Comparison of ENCODE assay signal across 8 cellular contexts in the genomic region with DNA sequence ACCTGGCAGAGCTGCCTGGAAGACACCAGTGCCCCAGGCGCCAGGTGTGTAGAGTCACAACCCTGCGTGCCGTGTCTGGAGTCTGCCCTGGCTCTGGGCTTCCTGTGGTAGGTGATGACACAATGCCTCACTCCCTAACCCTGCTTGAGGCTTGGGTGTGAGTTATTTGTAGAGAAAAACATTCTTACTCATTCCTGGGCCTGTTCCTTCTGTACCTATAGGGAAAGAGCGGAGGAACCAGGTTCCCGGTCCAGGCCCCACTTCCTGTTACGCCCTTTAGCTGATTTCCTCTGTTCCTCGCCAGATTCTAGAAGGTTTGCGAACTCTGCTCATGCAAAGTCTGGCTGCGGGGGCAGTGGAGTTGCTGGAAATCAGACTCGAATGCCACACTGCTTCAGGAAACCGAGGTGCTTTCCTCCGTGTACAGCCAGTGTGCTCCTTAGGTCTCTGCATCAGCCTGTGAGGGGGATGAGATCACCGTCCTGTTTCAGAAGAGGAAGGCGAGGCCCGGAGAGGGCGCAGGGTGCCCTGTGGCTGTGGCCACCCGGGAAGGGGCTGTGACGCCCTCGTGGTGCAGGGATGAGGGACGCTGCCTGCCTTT.
DNase-seq lines count a peak whose midpoint lies in the region; ATAC-seq, FAIRE-seq and TF ChIP-seq lines count a peak whose summit lies in the region.

No MANE protein-coding gene starts in this region.

- H3K4me1 Mint-ChIP-seq in CD4-positive, CD25-positive, alpha-beta regulatory T cell = peaks cover 19 to 58% (median 39%) of the 10 kb centered on the region in 4 donors
- peaks cover 89% of the 10 kb centered on the region for H3K4me1 Mint-ChIP-seq in activated T-helper 1 cell treated with anti-CD3 and anti-CD28 coated beads, Interleukin-12 subunit alpha, Interleukin-12 subunit beta, Interleukin-2, Interleukin-4 antibody, amounts not matched to agents 30 ng/mL and 10 ng/mL and 1 ng/mL, durations not matched to agents 14 hours and 24 hours and 36 hours (ENCODE audit: low read depth)

- H3K9me3 Mint-ChIP-seq in CD4-positive, CD25-positive, alpha-beta regulatory T cell = no peaks in the 10 kb centered on the region
- peaks cover 8% of the 10 kb centered on the region for H3K9me3 Mint-ChIP-seq in activated T-helper 1 cell treated with anti-CD3 and anti-CD28 coated beads, Interleukin-12 subunit alpha, Interleukin-12 subunit beta, Interleukin-2, Interleukin-4 antibody, amounts not matched to agents 30 ng/mL and 10 ng/mL and 1 ng/mL, durations not matched to agents 14 hours and 24 hours and 36 hours

- H3K4me1 ChIP-seq in CD4-positive, CD25-positive, alpha-beta regulatory T cell (ENCODE audit: control insufficient read depth, insufficient read depth, low read length, poor library complexity, severe bottlenecking) = peaks cover 35% of the 10 kb centered on the region
- H3K4me1 ChIP-seq in mucosa of descending colon (ENCODE audit: low read depth) (no peaks in the 10 kb centered on the region), kidney (ENCODE audit: control insufficient read depth in 1 of 2, insufficient read depth in 1 of 2, low read depth in 1 of 2, low read length in 2 of 2) (no peaks in the 10 kb centered on the region)

- no peaks in the 10 kb centered on the region for H3K9me3 ChIP-seq in CD4-positive, CD25-positive, alpha-beta regulatory T cell (ENCODE audit: control insufficient read depth in 2 of 2, low read length in 2 of 2)
- H3K9me3 ChIP-seq in mucosa of descending colon (no peaks in the 10 kb centered on the region), kidney (ENCODE audit: control insufficient read depth in 1 of 2, low read length in 2 of 2) (no peaks in the 10 kb centered on the region)

- peak in 2 of 3 donors; percentile 24 to 80 for DNase-seq in CD4-positive, CD25-positive, alpha-beta regulatory T cell
- peak; percentile 86 to 90 for DNase-seq in Kasumi-1 (lab: John Stamatoyannopoulos, UW)
- DNase-seq in activated T-helper 1 cell treated with anti-CD3 and anti-CD28 coated beads, Interleukin-12 subunit alpha, Interleukin-12 subunit beta, Interleukin-2, Interleukin-4 antibody, amounts not matched to agents 30 ng/mL and 10 ng/mL and 1 ng/mL, durations not matched to agents 14 hours and 24 hours and 36 hours (ENCODE audit: low spot score) = peak; percentile 63
- DNase-seq in mucosa of descending colon = no peak
- DNase-seq in kidney = no peak
- DNase-seq in NCI-H446 (lab: John Stamatoyannopoulos, UW) = no peak
- DNase-seq in H4 (ENCODE audit: low spot score) = no peak

- H3K27me3 Mint-ChIP-seq in CD4-positive, CD25-positive, alpha-beta regulatory T cell = no peaks in the 10 kb centered on the region
- H3K27me3 Mint-ChIP-seq in activated T-helper 1 cell treated with anti-CD3 and anti-CD28 coated beads, Interleukin-12 subunit alpha, Interleukin-12 subunit beta, Interleukin-2, Interleukin-4 antibody, amounts not matched to agents 30 ng/mL and 10 ng/mL and 1 ng/mL, durations not matched to agents 14 hours and 24 hours and 36 hours (ENCODE audit: insufficient read depth) = no peaks in the 10 kb centered on the region

- no peak for FAIRE-seq in kidney (lab: Jason Lieb, UNC)

- H3K27ac Mint-ChIP-seq in CD4-positive, CD25-positive, alpha-beta regulatory T cell = peak overlapping the region; percentile 80 to 95 (median 92)
- H3K27ac Mint-ChIP-seq in activated T-helper 1 cell treated with anti-CD3 and anti-CD28 coated beads, Interleukin-12 subunit alpha, Interleukin-12 subunit beta, Interleukin-2, Interleukin-4 antibody, amounts not matched to agents 30 ng/mL and 10 ng/mL and 1 ng/mL, durations not matched to agents 14 hours and 24 hours and 36 hours = peak overlapping the region; percentile 96

- H3K36me3 ChIP-seq in CD4-positive, CD25-positive, alpha-beta regulatory T cell (ENCODE audit: control insufficient read depth, insufficient read depth, low read length) = no peaks in the 10 kb centered on the region
- H3K36me3 ChIP-seq in mucosa of descending colon (ENCODE audit: low read depth) (no peaks in the 10 kb centered on the region), kidney (ENCODE audit: control insufficient read depth in 1 of 2, insufficient read depth in 2 of 2, low read length in 2 of 2) (no peaks in the 10 kb centered on the region)

- H3K4me3 ChIP-seq in CD4-positive, CD25-positive, alpha-beta regulatory T cell (ENCODE audit: low read depth, low read length) = peak overlapping the region; percentile 53
- no peak overlapping the region for H3K4me3 ChIP-seq in mucosa of descending colon
- H3K4me3 ChIP-seq in kidney (ENCODE audit: low read length in 2 of 2) = no peak overlapping the region

- no peak for TF ChIP-seq CTCF in mucosa of descending colon (IDR thresholded peaks at IDR 0.05)
- TF ChIP-seq CTCF in kidney (IDR thresholded peaks at IDR 0.05; ENCODE audit: borderline replicate concordance, extremely low read depth, insufficient read depth) = no peak

- peak; percentile 80 to 81 for ATAC-seq in CD4-positive, CD25-positive, alpha-beta regulatory T cell (ENCODE audit: low read depth in 2 of 2)
- ATAC-seq in mucosa of descending colon (peak; percentile 53), GM19455 (IDR thresholded peaks at IDR 0.05; ENCODE audit: unreplicated experiment) (no peak)

- H3K27ac ChIP-seq in CD4-positive, CD25-positive, alpha-beta regulatory T cell (ENCODE audit: insufficient read depth, low read length, poor library complexity, severe bottlenecking) = peak overlapping the region; percentile 35
- H3K27ac ChIP-seq in kidney (ENCODE audit: low read depth in 2 of 2, low read length in 2 of 2) = no peak overlapping the region

- H3K4me3 Mint-ChIP-seq in CD4-positive, CD25-positive, alpha-beta regulatory T cell = peak overlapping the region; percentile 62 to 85 (median 74)
- peak overlapping the region; percentile 65 for H3K4me3 Mint-ChIP-seq in activated T-helper 1 cell treated with anti-CD3 and anti-CD28 coated beads, Interleukin-12 subunit alpha, Interleukin-12 subunit beta, Interleukin-2, Interleukin-4 antibody, amounts not matched to agents 30 ng/mL and 10 ng/mL and 1 ng/mL, durations not matched to agents 14 hours and 24 hours and 36 hours

- H3K27me3 ChIP-seq in CD4-positive, CD25-positive, alpha-beta regulatory T cell (ENCODE audit: control insufficient read depth, insufficient read depth, low read length) = no peaks in the 10 kb centered on the region

- intact Hi-C loops in activated T-helper 1 cell treated with anti-CD3 and anti-CD28 coated beads, Interleukin-12 subunit alpha, Interleukin-12 subunit beta, Interleukin-2, Interleukin-4 antibody, amounts not matched to agents 30 ng/mL and 10 ng/mL and 1 ng/mL, durations not matched to agents 14 hours and 24 hours and 36 hours (cut with micrococcal nuclease) = loop anchor here (1.0 to 2.0 kb wide), 13 partner anchors 11 to 467 kb away; partner anchors contain the start of genes DUSP22 and IRF4
- intact Hi-C loops in mucosa of descending colon (cut with DNase I, micrococcal nuclease) (no loop called here), kidney (cut with DNase I) (no loop called here)

- no peaks in the 10 kb centered on the region for H3K36me3 Mint-ChIP-seq in CD4-positive, CD25-positive, alpha-beta regulatory T cell
- H3K36me3 Mint-ChIP-seq in activated T-helper 1 cell treated with anti-CD3 and anti-CD28 coated beads, Interleukin-12 subunit alpha, Interleukin-12 subunit beta, Interleukin-2, Interleukin-4 antibody, amounts not matched to agents 30 ng/mL and 10 ng/mL and 1 ng/mL, durations not matched to agents 14 hours and 24 hours and 36 hours (ENCODE audit: low read depth) = no peaks in the 10 kb centered on the region

- H3K9ac ChIP-seq in kidney (ENCODE audit: low read length in 2 of 2) = no peak overlapping the region

Comparison
In these comparisons a context has a peak if more than half of its experiments do, and no peak if none do; other contexts are left out.
1. DNase-seq: peak in CD4-positive, CD25-positive, alpha-beta regulatory T cell (2 of 3), Kasumi-1 (2 of 2) and activated T-helper 1 cell treated with anti-CD3 and anti-CD28 coated beads, Interleukin-12 subunit alpha, Interleukin-12 subunit beta, Interleukin-2, Interleukin-4 antibody, amounts not matched to agents 30 ng/mL and 10 ng/mL and 1 ng/mL, durations not matched to agents 14 hours and 24 hours and 36 hours (single experiment); none in mucosa of descending colon (0 of 3), kidney (single experiment), NCI-H446 (0 of 2) and H4 (single experiment).